In genomic region chr22:41800348-41801146, GRCh38 we compare ENCODE assay signal across 1 cellular context.
TF ChIP-seq lines count a peak whose summit lies in the region.

CCDC134 (plus strand) TSS chr22:41800679; CDS start chr22:41808891, 8,212 bp downstream.

TF ChIP-seq in GM23338, 12 proteins besides CTCF, POLR2A, EP300 and RAD21 (continued from another document):
- TF ChIP-seq REST (IDR thresholded peaks at IDR 0.05; ENCODE audit: unreplicated experiment): no peak
- TF ChIP-seq, protein P1, sequence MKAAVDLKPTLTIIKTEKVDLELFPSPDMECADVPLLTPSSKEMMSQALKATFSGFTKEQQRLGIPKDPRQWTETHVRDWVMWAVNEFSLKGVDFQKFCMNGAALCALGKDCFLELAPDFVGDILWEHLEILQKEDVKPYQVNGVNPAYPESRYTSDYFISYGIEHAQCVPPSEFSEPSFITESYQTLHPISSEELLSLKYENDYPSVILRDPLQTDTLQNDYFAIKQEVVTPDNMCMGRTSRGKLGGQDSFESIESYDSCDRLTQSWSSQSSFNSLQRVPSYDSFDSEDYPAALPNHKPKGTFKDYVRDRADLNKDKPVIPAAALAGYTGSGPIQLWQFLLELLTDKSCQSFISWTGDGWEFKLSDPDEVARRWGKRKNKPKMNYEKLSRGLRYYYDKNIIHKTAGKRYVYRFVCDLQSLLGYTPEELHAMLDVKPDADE (IDR thresholded peaks at IDR 0.05): peak; percentile 35; the same call in 1 of the 2 replicates
- TF ChIP-seq ZNF331 (CRISPR knock-in tag; IDR thresholded peaks at IDR 0.05; ENCODE audit: low read depth): no peak
- no peak for TF ChIP-seq ZNF114 (CRISPR knock-in tag; IDR thresholded peaks at IDR 0.05)
TF ChIP-seq in GM23338: peak in this region for 3.
